Comparison of ENCODE assay signal across 8 cellular contexts in the genomic region with DNA sequence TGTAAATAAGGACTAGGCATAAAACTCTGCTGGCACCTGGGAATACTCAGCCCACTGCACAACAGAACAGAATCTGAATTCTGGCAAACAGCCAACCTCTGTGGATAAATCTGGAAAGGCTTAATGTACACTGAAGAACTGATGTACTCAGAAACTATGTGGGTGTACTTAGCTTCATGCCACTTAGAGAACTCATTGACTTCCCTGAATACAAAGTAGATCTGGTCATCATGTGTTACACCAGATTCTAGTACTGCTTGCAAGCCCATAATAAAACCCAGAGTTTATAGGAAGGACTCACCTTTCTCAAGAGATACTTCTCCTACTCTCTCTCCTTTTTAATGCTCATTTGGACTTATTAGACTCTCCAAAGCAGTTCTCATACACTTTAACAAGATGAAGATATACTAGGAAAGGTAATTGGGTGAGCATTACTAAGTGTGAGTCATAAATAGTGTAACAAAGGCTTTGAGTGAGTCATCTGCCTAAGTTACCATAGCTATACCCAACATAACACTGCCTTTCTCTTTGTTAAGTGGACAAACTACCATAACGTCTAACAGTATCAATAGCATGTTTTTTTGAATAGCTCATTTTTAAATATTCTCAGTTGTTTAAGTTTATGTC.
DNase-seq lines count a peak whose midpoint lies in the region; ATAC-seq and TF ChIP-seq lines count a peak whose summit lies in the region.

No MANE protein-coding gene starts in this region.

- ATAC-seq in HG03469 (IDR thresholded peaks at IDR 0.05; ENCODE audit: unreplicated experiment) (peak; percentile 55), Panc1 (peak; percentile 94), left lobe of liver (no peak)
- ATAC-seq in stimulated activated naive CD8-positive, alpha-beta T cell treated with anti-CD3 and anti-CD28 coated beads, Interleukin-15, amount 100 ng/mL, for 72 hours, result peak; percentile 98

- H3K27me3 ChIP-seq in breast epithelium (no peaks in the 10 kb centered on the region), Panc1 (ENCODE audit: control insufficient read depth, insufficient read depth, low read length) (no peaks in the 10 kb centered on the region)

- intact Hi-C loops in MCF 10A (cut with micrococcal nuclease), result no loop called here
- intact Hi-C loops in breast epithelium (cut with DNase I; ENCODE audit: low total_unique reads), result no loop called here
- intact Hi-C loops in Panc1 (cut with micrococcal nuclease; ENCODE audit: unreplicated experiment), result no loop called here

- H3K4me1 ChIP-seq in breast epithelium (no peaks in the 10 kb centered on the region), Panc1 (ENCODE audit: control insufficient read depth, insufficient read depth, low read length) (no peaks in the 10 kb centered on the region)

- H3K4me3 Mint-ChIP-seq in MCF 10A (ENCODE audit: unreplicated experiment), result no peak overlapping the region
- peak overlapping the region in 1 of 2 donors; percentile 9 for H3K4me3 Mint-ChIP-seq in stimulated activated naive CD8-positive, alpha-beta T cell treated with anti-CD3 and anti-CD28 coated beads, Interleukin-15, amount 100 ng/mL, for 72 hours

- peaks cover 0 to 4% of the 10 kb centered on the region in 2 donors for H3K9me3 ChIP-seq in breast epithelium
- H3K9me3 ChIP-seq in Panc1 (ENCODE audit: control insufficient read depth, insufficient read depth, low read depth, low read length), result peaks cover 4% of the 10 kb centered on the region; the same call in 1 of the 2 replicates

- H3K36me3 Mint-ChIP-seq in MCF 10A (ENCODE audit: insufficient read depth, unreplicated experiment), result no peaks in the 10 kb centered on the region

- H3K4me3 ChIP-seq in breast epithelium, result no peak overlapping the region
- no peak overlapping the region for H3K4me3 ChIP-seq in Panc1 (ENCODE audit: low read depth in 2 of 2, low read length in 2 of 2)
- no peak overlapping the region for H3K4me3 ChIP-seq in fibroblast of pulmonary artery (replicated peaks; ENCODE audit: low read depth, low read length)

- CTCF ChIA-PET in MCF 10A (lab: Yijun Ruan, JAX) (interaction anchor here (1.0 kb wide), 1 partner anchor 364 kb away, joined by 3 read pairs; no protein-coding TSS in a partner anchor), Panc1 (lab: Charles Lee) (no interaction called here)

- TF ChIP-seq CTCF in MCF 10A (IDR thresholded peaks at IDR 0.05; ENCODE audit: unreplicated experiment) (no peak), breast epithelium (IDR thresholded peaks at IDR 0.05) (no peak), Panc1 (IDR thresholded peaks at IDR 0.05) (no peak), fibroblast of pulmonary artery (IDR thresholded peaks at IDR 0.05; ENCODE audit: low read length, missing control alignments) (no peak)

- no peaks in the 10 kb centered on the region for H3K36me3 ChIP-seq in breast epithelium
- H3K36me3 ChIP-seq in Panc1 (ENCODE audit: control insufficient read depth, insufficient read depth, low read length), result no peaks in the 10 kb centered on the region; the same call in 1 of the 2 replicates

- H3K4me1 Mint-ChIP-seq in MCF 10A (ENCODE audit: insufficient read depth, unreplicated experiment), result peaks cover 7% of the 10 kb centered on the region
- peaks cover 16% of the 10 kb centered on the region for H3K4me1 Mint-ChIP-seq in stimulated activated naive CD8-positive, alpha-beta T cell treated with anti-CD3 and anti-CD28 coated beads, Interleukin-15, amount 100 ng/mL, for 72 hours

- H3K27me3 Mint-ChIP-seq in MCF 10A (ENCODE audit: insufficient read depth, unreplicated experiment), result peaks cover 5% of the 10 kb centered on the region
- H3K27me3 Mint-ChIP-seq in stimulated activated naive CD8-positive, alpha-beta T cell treated with anti-CD3 and anti-CD28 coated beads, Interleukin-15, amount 100 ng/mL, for 72 hours, result peaks cover 11% of the 10 kb centered on the region

- H3K27ac ChIP-seq in breast epithelium, result no peak overlapping the region
- no peak overlapping the region for H3K27ac ChIP-seq in Panc1 (ENCODE audit: low read length)

- TSS peak; percentile 45 for BruUV-seq in MCF 10A (replicated peaks; lab: Mats Ljungman, UMichigan)
- no TSS peak for BruUV-seq in Panc1 (replicated peaks; lab: Mats Ljungman, UMichigan)

- in situ Hi-C loops in Panc1 (cut with HindIII; ENCODE audit: low pct_unique_long_range_greater_than_20kb, low sequenced_read_pairs), result no loop called here

- DNase-seq in MCF 10A (ENCODE audit: unreplicated experiment) (peak; percentile 75), breast epithelium (ENCODE audit: low spot score in 2 of 2) (no peak), Panc1 (ENCODE audit: low read depth, low spot score) (peak; percentile 88), fibroblast of pulmonary artery (ENCODE audit: low read depth) (peak; percentile 95), HUDEP-2 (lab: John Stamatoyannopoulos, UW; ENCODE audit: unreplicated experiment in 76 of 76) (no peak), left lobe of liver (ENCODE audit: low spot score) (no peak)
- peak in 1 of 2 donors; percentile 3 for DNase-seq in stimulated activated naive CD8-positive, alpha-beta T cell treated with anti-CD3 and anti-CD28 coated beads, Interleukin-15, amount 100 ng/mL, for 72 hours

- peak overlapping the region; percentile 79 for H3K27ac Mint-ChIP-seq in MCF 10A (ENCODE audit: low read depth, unreplicated experiment)
- peak overlapping the region; percentile 30 to 69 for H3K27ac Mint-ChIP-seq in stimulated activated naive CD8-positive, alpha-beta T cell treated with anti-CD3 and anti-CD28 coated beads, Interleukin-15, amount 100 ng/mL, for 72 hours

- POLR2A ChIA-PET in MCF 10A (lab: Yijun Ruan, JAX) (interaction anchor here (0.6 to 1.0 kb wide), 2 partner anchors 9 to 13 kb away, joined by 3 read pairs; no protein-coding TSS in a partner anchor), Panc1 (lab: Charles Lee) (no interaction called here)

- no peak for TF ChIP-seq POLR2A in breast epithelium (IDR thresholded peaks at IDR 0.05)

- H3K9me3 Mint-ChIP-seq in MCF 10A (ENCODE audit: unreplicated experiment), result no peaks in the 10 kb centered on the region
- H3K9me3 Mint-ChIP-seq in stimulated activated naive CD8-positive, alpha-beta T cell treated with anti-CD3 and anti-CD28 coated beads, Interleukin-15, amount 100 ng/mL, for 72 hours, result peaks cover 4 to 7% of the 10 kb centered on the region in 2 donors

Comparison
In these comparisons a context has a peak if more than half of its experiments do, and no peak if none do; other contexts are left out.
1. DNase-seq: peak in MCF 10A (single experiment), Panc1 (single experiment) and fibroblast of pulmonary artery (single experiment); none in breast epithelium (0 of 2), HUDEP-2 (0 of 76) and left lobe of liver (single experiment).